ENCODE assay signal across 15 cellular contexts in the genomic region with DNA sequence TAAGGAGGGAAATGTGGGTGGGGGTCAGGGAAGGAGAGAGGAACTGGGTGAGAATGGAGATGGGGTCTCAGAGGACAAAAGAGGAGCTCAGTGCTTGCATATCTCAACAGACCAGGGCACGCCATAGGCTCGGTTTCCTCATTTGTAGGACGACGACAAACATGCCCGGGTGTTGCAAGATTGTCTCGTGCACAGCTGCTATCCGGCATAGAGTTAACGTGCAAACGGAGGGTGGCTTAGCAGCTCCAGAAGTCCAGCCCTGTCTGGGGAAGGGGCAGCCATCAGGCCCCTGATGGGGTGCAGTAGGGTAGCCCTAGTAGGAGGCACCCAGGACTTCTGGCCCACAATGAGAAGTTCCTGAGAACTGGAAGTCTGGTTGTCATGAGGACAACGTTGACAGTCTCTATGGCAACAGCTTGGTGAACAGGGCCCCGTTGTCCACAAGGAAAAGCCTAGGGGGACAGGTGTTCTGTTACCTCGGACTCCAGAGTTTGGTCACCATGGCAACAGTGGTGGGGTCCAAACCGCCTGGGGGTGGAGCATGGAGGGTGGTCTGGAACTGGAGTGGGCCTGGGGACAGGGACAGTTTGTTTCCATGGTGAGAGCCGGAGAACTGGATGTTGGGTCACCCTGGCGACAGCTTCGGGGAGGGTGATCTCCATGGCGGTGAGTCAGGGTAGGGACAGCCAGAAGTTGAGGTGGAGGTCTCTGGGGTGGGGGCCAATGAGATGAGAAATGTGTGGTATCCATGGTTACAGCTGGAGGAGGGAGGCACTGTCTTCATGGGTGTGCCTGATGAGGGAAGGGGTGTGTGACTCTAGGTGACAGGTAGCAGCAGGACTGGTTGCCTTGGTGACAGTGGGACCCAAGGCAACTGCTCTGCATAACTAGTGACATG. TPM values are rescaled to one million over a fixed set of nuclear protein-coding genes. Genes with fewer than 3 reads are reported as not detected.
A peak's percentile ranks its signal among the peaks of the same experiment; 100 is the strongest.
DNase-seq lines count a peak whose midpoint lies in the region; ATAC-seq and TF ChIP-seq lines count a peak whose summit lies in the region.
"Had no signal": no experiment of that assay in that cellular context is flagged by ENCODE, and none has a peak within 500 bp of the region (broad histone marks: within the 10 kb centered on the region; RNA-seq: fewer than 3 reads in every experiment).

No MANE protein-coding gene starts in this region.

- H3K4me1 ChIP-seq in BE2C (peaks cover 6% of the 10 kb centered on the region; the same call in 1 of the 2 replicates), H9 (ENCODE audit: insufficient read depth, low read length) (no peaks in the 10 kb centered on the region; the same call in 1 of the 2 replicates), psoas muscle (no peaks in the 10 kb centered on the region), heart right ventricle (peaks cover 0 to 4% (median 2%) of the 10 kb centered on the region in 9 donors)

- no peak overlapping the region for H4K91ac ChIP-seq in H9 (ENCODE audit: insufficient read length, low read depth, low read length)

- no peak overlapping the region for H2BK15ac ChIP-seq in H9 (ENCODE audit: low read depth, low read length)

- peak overlapping the region; percentile 73 for H2BK120ac ChIP-seq in H9 (ENCODE audit: low read depth, low read length, poor library complexity, severe bottlenecking)

- no peak overlapping the region for H4K5ac ChIP-seq in H9 (ENCODE audit: insufficient read length, low read depth, low read length)

- H3K4ac ChIP-seq in H9 (ENCODE audit: low read depth, low read length): peak overlapping the region; percentile 69; the same call in 1 of the 2 replicates

- H3K14ac ChIP-seq in H9 (ENCODE audit: insufficient read depth, low read length): peak overlapping the region; percentile 32; the same call in 1 of the 2 replicates

- no peaks in the 10 kb centered on the region for H3K79me2 ChIP-seq in H9 (ENCODE audit: insufficient read depth, low read length)

- no peak overlapping the region for H2BK12ac ChIP-seq in H9 (ENCODE audit: insufficient read length, low read depth, low read length)

- no peak for TF ChIP-seq CTCF in BE2C (IDR thresholded peaks at IDR 0.05; ENCODE audit: low read depth, low read length)
- TF ChIP-seq CTCF in H9 (conservative IDR thresholded peaks at IDR 0.05): no peak
- TF ChIP-seq CTCF in endothelial cell (IDR thresholded peaks at IDR 0.05; ENCODE audit: unreplicated experiment): no peak
- no peak for TF ChIP-seq CTCF in psoas muscle (IDR thresholded peaks at IDR 0.05)
- TF ChIP-seq CTCF in heart right ventricle (IDR thresholded peaks at IDR 0.05): no peak

- H3K27ac Mint-ChIP-seq in H9 (peak overlapping the region in 2 of 3 experiments; percentile 30 to 82; a peak in 2 of 7 replicates), endothelial cell (ENCODE audit: unreplicated experiment) (peak overlapping the region; percentile 84)
- H3K27ac Mint-ChIP-seq in T-helper 2 cell treated with Interferon-gamma antibody and Interleukin-4, amounts not matched to agents 5 μg/mL and 100 μg/mL, for 36 hours: no peak overlapping the region

- no peak overlapping the region for H3K56ac ChIP-seq in H9 (ENCODE audit: insufficient read length, low read depth, low read length)

- DNase-seq in BE2C (peak; percentile 24), H9 (no peak), NCI-H774 (lab: John Stamatoyannopoulos, UW) (peak; percentile 27), endothelial cell (ENCODE audit: low spot score) (no peak), psoas muscle (no peak), heart right ventricle (no peak)
- DNase-seq in T-helper 2 cell treated with Interferon-gamma antibody and Interleukin-4, amounts not matched to agents 5 μg/mL and 100 μg/mL, for 36 hours (ENCODE audit: low spot score): no peak
- DNase-seq: activated CD8-positive, alpha-beta memory T cell treated with anti-CD3 and anti-CD28 coated beads, Interleukin-2, amount 50 U/mL, for 4 hours; cortex of kidney; NCI-H1694 treated with DMSO at 0.1 percent for 48 hours had no signal

- H3K4me3 Mint-ChIP-seq in H9: peak overlapping the region in 1 of 2 experiments; percentile 54; a peak in 2 of 5 replicates
- H3K4me3 Mint-ChIP-seq in endothelial cell (ENCODE audit: unreplicated experiment): peak overlapping the region; percentile 57
- no peak overlapping the region for H3K4me3 Mint-ChIP-seq in T-helper 2 cell treated with Interferon-gamma antibody and Interleukin-4, amounts not matched to agents 5 μg/mL and 100 μg/mL, for 36 hours

- no peak overlapping the region for H2AK5ac ChIP-seq in H9 (ENCODE audit: insufficient read length, low read length)

- H4K20me1 ChIP-seq in H9 (ENCODE audit: control insufficient read depth, insufficient read depth, insufficient read length): no peaks in the 10 kb centered on the region
- H4K20me1 ChIP-seq: BLaER1 treated with 17β-estradiol and CSF1 and Interleukin-3, amounts not matched to agents 10 nM and 100 nM had no signal

- intact Hi-C loops in psoas muscle (cut with DNase I) (no loop called here), heart right ventricle (cut with DNase I) (no loop called here)

- no peak overlapping the region for H3T11ph ChIP-seq in H9 (ENCODE audit: low read length)

- no peaks in the 10 kb centered on the region; a peak in 1 of 5 replicates for H3K9me3 Mint-ChIP-seq in H9
- no peaks in the 10 kb centered on the region for H3K9me3 Mint-ChIP-seq in endothelial cell (ENCODE audit: unreplicated experiment)
- no peaks in the 10 kb centered on the region for H3K9me3 Mint-ChIP-seq in T-helper 2 cell treated with Interferon-gamma antibody and Interleukin-4, amounts not matched to agents 5 μg/mL and 100 μg/mL, for 36 hours

- peaks cover 15% of the 10 kb centered on the region for H3K27me3 ChIP-seq in BE2C
- H3K27me3 ChIP-seq in H9 (ENCODE audit: insufficient read depth, low read length): no peaks in the 10 kb centered on the region
- peaks cover 0 to 79% (median 21%) of the 10 kb centered on the region in 3 donors for H3K27me3 ChIP-seq in psoas muscle (ENCODE audit: insufficient read depth in 3 of 3, low read length in 2 of 3)
- H3K27me3 ChIP-seq in heart right ventricle: peaks cover 0 to 96% (median 82%) of the 10 kb centered on the region in 7 donors

- H3K9ac ChIP-seq in H9 (ENCODE audit: extremely low read depth, insufficient read length, low read length): no peak overlapping the region
- H3K9ac ChIP-seq: BLaER1 treated with 17β-estradiol and CSF1 and Interleukin-3, amounts not matched to agents 10 nM and 100 nM had no signal

- H3K9me3 ChIP-seq in BE2C (peaks cover 5% of the 10 kb centered on the region), H9 (ENCODE audit: control insufficient read depth, low read depth, low read length) (no peaks in the 10 kb centered on the region), psoas muscle (peaks cover 5% of the 10 kb centered on the region), heart right ventricle (peaks cover 0 to 7% (median 0%) of the 10 kb centered on the region in 11 donors)

- H2BK5ac ChIP-seq in H9 (ENCODE audit: insufficient read length, low read length): no peak overlapping the region

- H3K4me3 ChIP-seq in BE2C (ENCODE audit: low read depth, low read length): no peak overlapping the region
- H3K4me3 ChIP-seq in psoas muscle: no peak overlapping the region
- no peak overlapping the region for H3K4me3 ChIP-seq in heart right ventricle
- H3K4me3 ChIP-seq: BLaER1 treated with 17β-estradiol and CSF1 and Interleukin-3, amounts not matched to agents 10 nM and 100 nM had no signal

- H3K36me3 ChIP-seq in BE2C (no peaks in the 10 kb centered on the region), psoas muscle (ENCODE audit: insufficient read depth in 1 of 2, low read depth in 1 of 2) (no peaks in the 10 kb centered on the region), heart right ventricle (no peaks in the 10 kb centered on the region)
- H3K36me3 ChIP-seq: BLaER1 treated with 17β-estradiol and CSF1 and Interleukin-3, amounts not matched to agents 10 nM and 100 nM had no signal

- H2BK20ac ChIP-seq in H9 (ENCODE audit: low read depth, low read length, poor library complexity, severe bottlenecking): no peak overlapping the region

- H3K4me1 Mint-ChIP-seq in H9: peaks cover 11 to 20% of the 10 kb centered on the region in 2 experiments; a peak in 3 of 4 replicates
- no peaks in the 10 kb centered on the region for H3K4me1 Mint-ChIP-seq in endothelial cell (ENCODE audit: unreplicated experiment)
- no peaks in the 10 kb centered on the region for H3K4me1 Mint-ChIP-seq in T-helper 2 cell treated with Interferon-gamma antibody and Interleukin-4, amounts not matched to agents 5 μg/mL and 100 μg/mL, for 36 hours (ENCODE audit: low read depth)

- WGBS in H9 (ENCODE audit: extremely low coverage, insufficient read length, low lambda C conversion rate): no CpG with 5 or more reads among the region's 17 CpGs
- WGBS in psoas muscle, 3 donors: 32 to 44% (median 35%) methylated on average over 17 of the region's 17 CpGs
- 55 to 62% methylated on average over 17 of the region's 17 CpGs for WGBS in heart right ventricle, 2 donors

- H3K27me3 Mint-ChIP-seq in H9 (ENCODE audit: low read depth) (peaks cover 59% of the 10 kb centered on the region), endothelial cell (ENCODE audit: unreplicated experiment) (peaks cover 17% of the 10 kb centered on the region)
- peaks cover 20% of the 10 kb centered on the region for H3K27me3 Mint-ChIP-seq in T-helper 2 cell treated with Interferon-gamma antibody and Interleukin-4, amounts not matched to agents 5 μg/mL and 100 μg/mL, for 36 hours (ENCODE audit: low read depth)

- peak overlapping the region; percentile 51 for H3K18ac ChIP-seq in H9 (ENCODE audit: insufficient read length, low read depth, low read length)

- no peak overlapping the region for H2AFZ ChIP-seq in H9 (ENCODE audit: low read length)

- peaks cover 9% of the 10 kb centered on the region for H3K23me2 ChIP-seq in H9 (ENCODE audit: insufficient read length, low read depth, low read length, poor library complexity, severe bottlenecking)

- no peak overlapping the region for H4K8ac ChIP-seq in H9 (replicated peaks; ENCODE audit: insufficient read length, low read depth, low read length)

- no peak overlapping the region for H3K23ac ChIP-seq in H9 (ENCODE audit: insufficient read length, low read depth, low read length)

- no peak overlapping the region for H3K27ac ChIP-seq in H9 (ENCODE audit: insufficient read length, low read depth, low read length)
- no peak overlapping the region for H3K27ac ChIP-seq in psoas muscle
- no peak overlapping the region for H3K27ac ChIP-seq in heart right ventricle
- H3K27ac ChIP-seq: BLaER1 treated with 17β-estradiol and CSF1 and Interleukin-3, amounts not matched to agents 10 nM and 100 nM had no signal

- no peak for ATAC-seq in psoas muscle
- ATAC-seq in heart right ventricle: no peak
- ATAC-seq in GM19452 (IDR thresholded peaks at IDR 0.05; ENCODE audit: unreplicated experiment): no peak
- ATAC-seq: sciatic nerve had no signal

- H3K36me3 Mint-ChIP-seq in H9 (ENCODE audit: insufficient read depth in 1 of 3, low read depth in 3 of 3): peaks cover 8 to 16% (median 16%) of the 10 kb centered on the region in 3 experiments
- peaks cover 5% of the 10 kb centered on the region for H3K36me3 Mint-ChIP-seq in endothelial cell (ENCODE audit: low read depth, unreplicated experiment)
- no peaks in the 10 kb centered on the region for H3K36me3 Mint-ChIP-seq in T-helper 2 cell treated with Interferon-gamma antibody and Interleukin-4, amounts not matched to agents 5 μg/mL and 100 μg/mL, for 36 hours (ENCODE audit: low read depth)

- H3K79me1 ChIP-seq in H9 (ENCODE audit: insufficient read depth, low read depth, low read length, poor library complexity, severe bottlenecking): no peaks in the 10 kb centered on the region

- no peak overlapping the region for H3K4me2 ChIP-seq in H9 (ENCODE audit: insufficient read depth, insufficient read length, low read length)
- H3K4me2 ChIP-seq: BLaER1 treated with 17β-estradiol and CSF1 and Interleukin-3, amounts not matched to agents 10 nM and 100 nM had no signal

RNA-seq across cellular contexts. Expression of gene TM6SF2, which starts 16.8 kb away (rescaled TPM):
- 1.9 TPM for polyA plus RNA-seq in BE2C (2012; ENCODE audit: insufficient read depth, insufficient read length, low read depth)
- total RNA-seq in H9 (2021): 3.2 and 3.5 TPM in 2 replicates
- total RNA-seq in endothelial cell (ENCODE audit: unreplicated experiment): 1.4 TPM
- total RNA-seq in psoas muscle: under 1 TPM in 1 of 4 donors, not detected in 3; 0.14 TPM
- polyA plus RNA-seq in psoas muscle: under 1 TPM in 1 of 3 donors, not detected in 2; 0.29 TPM
- total RNA-seq in heart right ventricle: 1 to 10 TPM in 4 of 10 donors, under 1 TPM in 6; 0.17 to 2.1 (median 0.64) TPM
- under 1 TPM; 0.20 to 0.66 TPM for polyA plus RNA-seq in heart right ventricle

RNA-seq across cellular contexts. Expression of gene NCAN, which starts 44.6 kb away (rescaled TPM):
- 0.06 TPM for polyA plus RNA-seq in BE2C (2012; ENCODE audit: insufficient read depth, insufficient read length, low read depth)
- 1.5 and 1.6 TPM in 2 replicates for total RNA-seq in H9 (2021)
- total RNA-seq in endothelial cell (ENCODE audit: unreplicated experiment): 0.05 TPM
- total RNA-seq in psoas muscle: not detected
- polyA plus RNA-seq in psoas muscle: under 1 TPM in 1 of 3 donors, not detected in 2; 0.03 TPM
- not detected for total RNA-seq in heart right ventricle
- not detected for polyA plus RNA-seq in heart right ventricle
- total RNA-seq: myocyte, sciatic nerve, subcutaneous adipose tissue had no signal

RNA-seq across cellular contexts. Expression of gene NR2C2AP, which starts 53.1 kb away (rescaled TPM):
- polyA plus RNA-seq in BE2C (2012; ENCODE audit: insufficient read depth, insufficient read length, low read depth): 41.1 TPM
- 30.7 and 31.7 TPM in 2 replicates for total RNA-seq in H9 (2021)
- 4.3 TPM for total RNA-seq in endothelial cell (ENCODE audit: unreplicated experiment)
- 10 to 100 TPM in 3 of 4 donors, 1 to 10 TPM in 1; 7.5 to 15.8 (median 12.8) TPM for total RNA-seq in psoas muscle
- polyA plus RNA-seq in psoas muscle: 10 to 100 TPM; 17.5 to 44.4 (median 21.9) TPM
- total RNA-seq in heart right ventricle: 1 to 10 TPM; 3.2 to 8.5 (median 5.1) TPM
- polyA plus RNA-seq in heart right ventricle: 10 to 100 TPM in 1 of 2 donors, 1 to 10 TPM in 1; 9.3 to 23.4 TPM

Comparison
In these comparisons a context has a peak if more than half of its experiments do, and no peak if none do; other contexts are left out.
1. DNase-seq: peak in BE2C (single experiment) and NCI-H774 (single experiment); none in H9 (single experiment), endothelial cell (single experiment), psoas muscle (0 of 2), heart right ventricle (0 of 2) and T-helper 2 cell treated with Interferon-gamma antibody and Interleukin-4, amounts not matched to agents 5 μg/mL and 100 μg/mL, for 36 hours (single experiment).